28 cellular contexts compared by ENCODE assay signal in the genomic region with DNA sequence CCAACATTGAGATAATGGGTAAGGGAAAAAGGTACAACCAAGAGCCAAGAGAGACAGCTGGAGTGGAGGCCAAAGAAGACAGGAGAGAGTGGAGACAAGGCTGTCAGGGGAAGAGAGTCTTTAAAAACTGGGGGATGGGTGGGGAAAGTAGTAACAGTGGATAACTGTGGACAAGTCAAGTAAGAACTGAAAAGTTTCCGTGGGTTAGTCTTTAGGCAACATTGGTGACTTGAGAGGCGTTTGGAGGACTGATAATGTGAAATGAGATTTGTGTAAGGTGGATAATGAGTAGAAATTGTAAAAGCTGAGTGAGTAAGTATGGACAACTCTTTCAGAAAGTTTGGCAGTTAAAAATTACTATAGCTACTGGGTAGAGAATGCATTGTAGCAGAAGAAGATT. TPM values are rescaled to one million over a fixed set of nuclear protein-coding genes. Genes with fewer than 3 reads are reported as not detected.
DNase-seq lines count a peak whose midpoint lies in the region; ATAC-seq lines count a peak whose summit lies in the region.
"Had no signal": no experiment of that assay in that cellular context is flagged by ENCODE, and none has a peak within 500 bp of the region (broad histone marks: within the 10 kb centered on the region; RNA-seq: fewer than 3 reads in every experiment).

No MANE protein-coding gene starts in this region.

- POLR2A ChIA-PET in activated CD4-positive, alpha-beta T cell treated with anti-CD3 and anti-CD28 coated beads, Interleukin-2, amount 10 ng/mL, durations not matched to agents 7 days and 5 days (lab: Charles Lee), result no interaction called here
- POLR2A ChIA-PET in T-cell (lab: Charles Lee), result no interaction called here

- peaks cover 57% of the 10 kb centered on the region for H3K4me1 Mint-ChIP-seq in activated CD4-positive, alpha-beta T cell treated with anti-CD3 and anti-CD28 coated beads, Interleukin-2, amount 10 ng/mL, durations not matched to agents 24 days and 14 days
- peaks cover 53% of the 10 kb centered on the region for H3K4me1 Mint-ChIP-seq in activated CD4-positive, alpha-beta T cell treated with anti-CD3 and anti-CD28 coated beads, Interleukin-2, amount 10 ng/mL, durations not matched to agents 7 days and 5 days
- peaks cover 71 to 77% (median 75%) of the 10 kb centered on the region in 3 donors for H3K4me1 Mint-ChIP-seq in T-cell
- peaks cover 48 to 68% of the 10 kb centered on the region in 2 donors for H3K4me1 Mint-ChIP-seq in effector memory CD8-positive, alpha-beta T cell (ENCODE audit: low read depth in 2 of 2)

- intact Hi-C loops in activated CD4-positive, alpha-beta T cell treated with anti-CD3 and anti-CD28 coated beads, Interleukin-2, amount 10 ng/mL, durations not matched to agents 24 days and 14 days (cut with micrococcal nuclease), result loop anchor here (1.0 to 2.0 kb wide), 5 partner anchors 8 to 135 kb away; a partner anchor contains a TSS

- H3K4me3 Mint-ChIP-seq in activated CD4-positive, alpha-beta T cell treated with anti-CD3 and anti-CD28 coated beads, Interleukin-2, amount 10 ng/mL, durations not matched to agents 24 days and 14 days, result peak overlapping the region; percentile 7
- H3K4me3 Mint-ChIP-seq in activated CD4-positive, alpha-beta T cell treated with anti-CD3 and anti-CD28 coated beads, Interleukin-2, amount 10 ng/mL, durations not matched to agents 7 days and 5 days, result no peak overlapping the region
- peak overlapping the region in 1 of 3 donors; percentile 5 for H3K4me3 Mint-ChIP-seq in T-cell
- peak overlapping the region in 1 of 2 donors; percentile 32 for H3K4me3 Mint-ChIP-seq in effector memory CD8-positive, alpha-beta T cell
- H3K4me3 Mint-ChIP-seq: mesothelial cell of epicardium, nephron had no signal

- peaks cover 17% of the 10 kb centered on the region for H3K36me3 Mint-ChIP-seq in activated CD4-positive, alpha-beta T cell treated with anti-CD3 and anti-CD28 coated beads, Interleukin-2, amount 10 ng/mL, durations not matched to agents 24 days and 14 days (ENCODE audit: low read depth)
- peaks cover 12% of the 10 kb centered on the region for H3K36me3 Mint-ChIP-seq in activated CD4-positive, alpha-beta T cell treated with anti-CD3 and anti-CD28 coated beads, Interleukin-2, amount 10 ng/mL, durations not matched to agents 7 days and 5 days (ENCODE audit: low read depth)
- peaks cover 12% of the 10 kb centered on the region for H3K36me3 Mint-ChIP-seq in T-cell
- H3K36me3 Mint-ChIP-seq in effector memory CD8-positive, alpha-beta T cell (ENCODE audit: insufficient read depth), result no peaks in the 10 kb centered on the region

- no peaks in the 10 kb centered on the region for H3K9me3 Mint-ChIP-seq in activated CD4-positive, alpha-beta T cell treated with anti-CD3 and anti-CD28 coated beads, Interleukin-2, amount 10 ng/mL, durations not matched to agents 24 days and 14 days
- H3K9me3 Mint-ChIP-seq in activated CD4-positive, alpha-beta T cell treated with anti-CD3 and anti-CD28 coated beads, Interleukin-2, amount 10 ng/mL, durations not matched to agents 7 days and 5 days, result no peaks in the 10 kb centered on the region
- H3K9me3 Mint-ChIP-seq in T-cell, result no peaks in the 10 kb centered on the region
- H3K9me3 Mint-ChIP-seq in effector memory CD8-positive, alpha-beta T cell, result no peaks in the 10 kb centered on the region
- H3K9me3 Mint-ChIP-seq: nephron had no signal

- ATAC-seq in T-cell (replicated peaks in 1 of 4) (no peak), GM18870 (IDR thresholded peaks at IDR 0.05; ENCODE audit: unreplicated experiment) (no peak)
- ATAC-seq in effector memory CD8-positive, alpha-beta T cell (replicated peaks), result no peak
- peak; percentile 79 for ATAC-seq in stimulated activated naive CD8-positive, alpha-beta T cell treated with anti-CD3 and anti-CD28 coated beads, Interleukin-15, Interleukin-2, amounts not matched to agents 100 U/mL and 50 U/mL, for 24 hours
- ATAC-seq: gastroesophageal sphincter, HCT116, HepG2, right cardiac atrium had no signal

- CTCF ChIA-PET in activated CD4-positive, alpha-beta T cell treated with anti-CD3 and anti-CD28 coated beads, Interleukin-2, amount 10 ng/mL, durations not matched to agents 7 days and 5 days (lab: Charles Lee), result interaction anchor here (1.4 kb wide), 1 partner anchor 11 kb away, joined by 3 read pairs; no protein-coding TSS in a partner anchor
- CTCF ChIA-PET in T-cell (lab: Charles Lee), result interaction anchor here in 1 of 2 donors (0.7 to 6.7 kb wide), 2 partner anchors 225 to 235 kb away, joined by 3 to 68 read pairs; no protein-coding TSS in a partner anchor

- no peak for DNase-seq in activated CD4-positive, alpha-beta T cell treated with anti-CD3 and anti-CD28 coated beads, Interleukin-2, amount 10 ng/mL, durations not matched to agents 24 days and 14 days
- DNase-seq in activated CD4-positive, alpha-beta T cell treated with anti-CD3 and anti-CD28 coated beads, Interleukin-2, amount 10 ng/mL, durations not matched to agents 7 days and 5 days, result no peak
- DNase-seq in T-cell (no peak), DMS79 treated with DMSO at 0.1 percent for 48 hours (lab: John Stamatoyannopoulos, UW) (no peak)
- DNase-seq in effector memory CD8-positive, alpha-beta T cell, result no peak
- DNase-seq in stimulated activated naive CD8-positive, alpha-beta T cell treated with anti-CD3 and anti-CD28 coated beads, Interleukin-15, Interleukin-2, amounts not matched to agents 100 U/mL and 50 U/mL, for 24 hours, result no peak
- no peak for DNase-seq in effector CD8-positive, alpha-beta T cell (lab: John Stamatoyannopoulos, UW)
- DNase-seq: 8988T; activated CD4-positive, alpha-beta T cell treated with anti-CD3 and anti-CD28 coated beads for 1 hour; activated effector memory CD4-positive, alpha-beta T cell treated with anti-CD3 and anti-CD28 coated beads, Interleukin-2, amount 50 U/mL, for 16 hours; amniotic stem cell; colonic mucosa; hypothalamus; left ventricle myocardium inferior; NCI-H1092; NCI-H187 treated with DMSO at 0.1 percent for 48 hours; right cardiac atrium; SJCRH30; stimulated activated CD4-positive, alpha-beta T cell treated with anti-CD3 and anti-CD28 coated beads, Interleukin-4, amount 100 ng/mL, for 1 hour; stomach; T-helper 1 cell; transverse colon had no signal

- peak overlapping the region; percentile 74 for H3K27ac Mint-ChIP-seq in activated CD4-positive, alpha-beta T cell treated with anti-CD3 and anti-CD28 coated beads, Interleukin-2, amount 10 ng/mL, durations not matched to agents 24 days and 14 days
- no peak overlapping the region for H3K27ac Mint-ChIP-seq in activated CD4-positive, alpha-beta T cell treated with anti-CD3 and anti-CD28 coated beads, Interleukin-2, amount 10 ng/mL, durations not matched to agents 7 days and 5 days
- peak overlapping the region; percentile 5 to 17 for H3K27ac Mint-ChIP-seq in T-cell
- H3K27ac Mint-ChIP-seq in effector memory CD8-positive, alpha-beta T cell, result peak overlapping the region; percentile 0
- H3K27ac Mint-ChIP-seq: mesothelial cell of epicardium, nephron had no signal

- H3K27me3 Mint-ChIP-seq in activated CD4-positive, alpha-beta T cell treated with anti-CD3 and anti-CD28 coated beads, Interleukin-2, amount 10 ng/mL, durations not matched to agents 24 days and 14 days, result no peaks in the 10 kb centered on the region
- H3K27me3 Mint-ChIP-seq in activated CD4-positive, alpha-beta T cell treated with anti-CD3 and anti-CD28 coated beads, Interleukin-2, amount 10 ng/mL, durations not matched to agents 7 days and 5 days, result no peaks in the 10 kb centered on the region
- no peaks in the 10 kb centered on the region for H3K27me3 Mint-ChIP-seq in T-cell
- H3K27me3 Mint-ChIP-seq in effector memory CD8-positive, alpha-beta T cell, result no peaks in the 10 kb centered on the region

RNA-seq across cellular contexts. Expression of a gene that starts 10.4 kb away (rescaled TPM):
- total RNA-seq in activated CD4-positive, alpha-beta T cell treated with anti-CD3 and anti-CD28 coated beads, Interleukin-2, amount 10 ng/mL, durations not matched to agents 24 days and 14 days, result 43.6 and 44.4 TPM in 2 replicates
- total RNA-seq in activated CD4-positive, alpha-beta T cell treated with anti-CD3 and anti-CD28 coated beads, Interleukin-2, amount 10 ng/mL, durations not matched to agents 7 days and 5 days, result 10 to 100 TPM; 59.9 to 63.9 TPM
- 10 to 100 TPM; 40.4 to 51.1 (median 46.7) TPM for total RNA-seq in T-cell
